8 cellular contexts compared by ENCODE assay signal in genomic region chr4:15451866-15452765, GRCh38. TPM values are rescaled to one million over a fixed set of nuclear protein-coding genes. Genes with fewer than 3 reads are reported as not detected.
DNase-seq lines count a peak whose midpoint lies in the region; ATAC-seq and TF ChIP-seq lines count a peak whose summit lies in the region.

No MANE protein-coding gene starts in this region.

- H3K9me3 ChIP-seq in tibial nerve = no peaks in the 10 kb centered on the region
- H3K9me3 ChIP-seq in Karpas-422 (ENCODE audit: low read length) = no peaks in the 10 kb centered on the region

- 30 to 34% methylated on average over 4 of the region's 4 CpGs for WGBS in tibial nerve, 2 donors

- no peak for TF ChIP-seq CTCF in astrocyte of the spinal cord (IDR thresholded peaks at IDR 0.05; ENCODE audit: low read depth, low read length)
- TF ChIP-seq CTCF in tibial nerve (IDR thresholded peaks at IDR 0.05) = no peak

- H3K4me3 ChIP-seq in astrocyte of the spinal cord (ENCODE audit: low read depth, low read length) (no peak overlapping the region), tibial nerve (no peak overlapping the region), Karpas-422 (ENCODE audit: low read length) (no peak overlapping the region)

- peak in 1 of 2 donors; percentile 59 for TF ChIP-seq EP300 in tibial nerve (IDR thresholded peaks at IDR 0.05)

- H3K9me2 ChIP-seq in Karpas-422 (replicated peaks; ENCODE audit: insufficient read depth, low read length) = no peaks in the 10 kb centered on the region

- H2AFZ ChIP-seq in Karpas-422 (ENCODE audit: low read length) = no peak overlapping the region

- ATAC-seq in activated CD4-positive, CD25-positive, alpha-beta regulatory T cell treated with anti-CD3 and anti-CD28 coated beads, Interleukin-2, amount 50 U/mL, for 24 hours = no peak
- no peak for ATAC-seq in HG02588 (IDR thresholded peaks at IDR 0.05; ENCODE audit: unreplicated experiment)

- H4K20me1 ChIP-seq in Karpas-422 (ENCODE audit: insufficient read depth, low read depth, low read length) = peaks cover 3% of the 10 kb centered on the region; the same call in 1 of the 2 replicates

- DNase-seq in HT1080 (ENCODE audit: low read depth) (peak; percentile 93), astrocyte of the spinal cord (ENCODE audit: low read depth, low spot score) (peak; percentile 97), islet precursor cell (peak; percentile 71), tibial nerve (ENCODE audit: low spot score in 2 of 2) (peak in 1 of 2 donors; percentile 50), Karpas-422 (no peak)
- DNase-seq in activated CD4-positive, alpha-beta T cell treated with anti-CD3 and anti-CD28 coated beads, Interleukin-2, amount 50 U/mL, for 48 hours = no peak

- TF ChIP-seq POLR2A in tibial nerve (IDR thresholded peaks at IDR 0.05) = no peak

- in situ Hi-C loops in astrocyte of the spinal cord (cut with HindIII; ENCODE audit: low sequenced_read_pairs) = no loop called here

- H3K36me3 ChIP-seq in tibial nerve (no peaks in the 10 kb centered on the region), Karpas-422 (ENCODE audit: insufficient read depth, low read length) (no peaks in the 10 kb centered on the region)

- H3K4me1 ChIP-seq in tibial nerve = peaks cover 2 to 51% (median 31%) of the 10 kb centered on the region in 4 donors
- peaks cover 5% of the 10 kb centered on the region for H3K4me1 ChIP-seq in Karpas-422 (ENCODE audit: low read length)

- no peaks in the 10 kb centered on the region for H3K79me2 ChIP-seq in Karpas-422 (ENCODE audit: low read length)

- H3K4me2 ChIP-seq in Karpas-422 (ENCODE audit: low read depth, low read length, poor library complexity, severe bottlenecking) = no peak overlapping the region

- H3K27ac ChIP-seq in tibial nerve = peak overlapping the region in 3 of 4 donors; percentile 23 to 83 (median 70)
- no peak overlapping the region for H3K27ac ChIP-seq in Karpas-422 (ENCODE audit: low read length)

- H3K27me3 ChIP-seq in tibial nerve (no peaks in the 10 kb centered on the region), Karpas-422 (ENCODE audit: low read length) (no peaks in the 10 kb centered on the region)

- no peak overlapping the region for H3K9ac ChIP-seq in Karpas-422 (ENCODE audit: low read length)

RNA-seq across cellular contexts. Expression of gene CC2D2A, which starts 17.6 kb away (rescaled TPM):
- total RNA-seq in HT1080 (2014; rRNA removed; shearing (Covaris generic)) = 15.3 and 22.0 TPM in 2 replicates
- polyA plus RNA-seq in HT1080 (2015; cell fraction: cytosol; rRNA removed) = 10.2 and 13.6 TPM in 2 replicates
- 19.3 and 45.2 TPM in 2 replicates for polyA plus RNA-seq in HT1080 (2015; cell fraction: nucleus; rRNA removed)
- total RNA-seq in tibial nerve = 10 to 100 TPM; 29.5 to 47.9 (median 38.4) TPM
- total RNA-seq in Karpas-422 (2014; rRNA removed; shearing (Covaris generic); ENCODE audit: low replicate concordance) = not detected in 2 replicates

RNA-seq across cellular contexts. Expression of gene C1QTNF7, which starts 24.3 kb away (rescaled TPM):
- not detected in 2 replicates for total RNA-seq in HT1080 (2014; rRNA removed; shearing (Covaris generic))
- not detected in 2 replicates for polyA plus RNA-seq in HT1080 (2015; cell fraction: cytosol; rRNA removed)
- polyA plus RNA-seq in HT1080 (2015; cell fraction: nucleus; rRNA removed) = not detected in 2 replicates
- 10 to 100 TPM in 2 of 4 donors, 1 to 10 TPM in 2; 5.7 to 11.0 (median 8.2) TPM for total RNA-seq in tibial nerve
- not detected in 2 replicates for total RNA-seq in Karpas-422 (2014; rRNA removed; shearing (Covaris generic); ENCODE audit: low replicate concordance)

Comparison
In these comparisons a context has a peak if more than half of its experiments do, and no peak if none do; other contexts are left out.
1. DNase-seq: peak in HT1080 (single experiment), astrocyte of the spinal cord (single experiment) and islet precursor cell (single experiment); none in activated CD4-positive, alpha-beta T cell treated with anti-CD3 and anti-CD28 coated beads, Interleukin-2, amount 50 U/mL, for 48 hours (0 of 2) and Karpas-422 (single experiment).
2. RNA of gene CC2D2A, which starts 17.6 kb away (total RNA-seq): 29.5 to 47.9 TPM in tibial nerve and 15.3 to 22.0 TPM in HT1080; not detected in Karpas-422; every median in the first group is over 10 times any median in the second.